In the genomic region with DNA sequence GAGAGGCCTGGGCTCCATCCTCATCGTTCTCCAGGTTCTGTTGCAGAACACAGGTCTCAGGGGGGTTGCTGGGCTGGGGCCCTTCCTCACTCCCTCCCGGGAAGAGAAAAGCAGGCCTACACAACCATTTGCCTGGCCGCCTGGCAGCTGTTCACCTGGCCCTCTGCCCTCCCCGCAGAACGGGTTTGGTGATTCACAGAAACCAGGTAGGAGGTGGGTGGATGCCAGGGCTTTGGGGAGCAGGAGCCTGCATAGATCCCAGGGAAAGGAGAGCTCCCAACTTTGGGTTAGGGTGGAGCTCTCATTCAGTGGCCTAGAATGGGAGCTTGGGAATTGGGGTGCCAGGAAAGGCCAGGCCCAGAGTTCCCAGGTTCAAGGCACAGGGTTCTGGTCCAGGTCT, we compare ENCODE assay signal across 8 cellular contexts. TPM values are rescaled to one million over a fixed set of nuclear protein-coding genes. Genes with fewer than 3 reads are reported as not detected.
A peak's percentile ranks its signal among the peaks of the same experiment; 100 is the strongest.
DNase-seq lines count a peak whose midpoint lies in the region; ATAC-seq and TF ChIP-seq lines count a peak whose summit lies in the region.

No MANE protein-coding gene starts in this region.

- no peaks in the 10 kb centered on the region for H3K9me2 ChIP-seq in SK-N-SH
- H3K9me2 ChIP-seq in SU-DHL-6 (replicated peaks; ENCODE audit: insufficient read depth, low read length), result no peaks in the 10 kb centered on the region

- peak overlapping the region; percentile 63; the same call in 1 of the 2 replicates for H2AFZ ChIP-seq in SK-N-SH (ENCODE audit: low read depth)
- no peak overlapping the region for H2AFZ ChIP-seq in SU-DHL-6 (ENCODE audit: low read depth, low read length, severe bottlenecking)
- peak overlapping the region; percentile 74 for H2AFZ ChIP-seq in osteoblast (ENCODE audit: low read length)

- POLR2A ChIA-PET in SK-N-SH (lab: Yijun Ruan, JAX), result interaction anchor here (0.6 to 2.9 kb wide), 5 partner anchors 18 to 243 kb away, joined by 3 to 13 read pairs (median 5); a partner anchor contains a TSS

- WGBS in SK-N-SH (ENCODE audit: low lambda C conversion rate), result 30% methylated on average over 4 of the region's 5 CpGs

- H3K4me1 ChIP-seq in SK-N-SH (ENCODE audit: control insufficient read depth in 1 of 2, insufficient read depth in 2 of 2, low read depth in 1 of 2, low read length in 1 of 2) (peaks cover 9 to 35% of the 10 kb centered on the region in 2 experiments; a peak in 2 of 4 replicates), osteoblast (ENCODE audit: insufficient read depth, low read length) (peaks cover 25% of the 10 kb centered on the region)

- TF ChIP-seq CTCF in SK-N-SH (IDR thresholded peaks at IDR 0.05) (no peak), SU-DHL-6 (IDR thresholded peaks at IDR 0.05; ENCODE audit: insufficient read depth, low read length, poor library complexity, severe bottlenecking) (no peak), osteoblast (IDR thresholded peaks at IDR 0.05; ENCODE audit: extremely low read depth, low read depth, low read length) (no peak)

- peak overlapping the region; percentile 73 to 90 for H3K4me3 ChIP-seq in SK-N-SH (ENCODE audit: low read depth in 2 of 2, low read length in 1 of 2)
- peak overlapping the region; percentile 86 for H3K4me3 ChIP-seq in SU-DHL-6 (ENCODE audit: insufficient read depth, low read length, poor library complexity, severe bottlenecking)
- peak overlapping the region; percentile 86 for H3K4me3 ChIP-seq in osteoblast (ENCODE audit: insufficient read depth, low read length)

- peak; percentile 19 for DNase-seq in SK-N-SH
- peak; percentile 87 for DNase-seq in osteoblast (ENCODE audit: insufficient read length, low spot score, missing footprints)
- DNase-seq in NCI-H1930 (lab: John Stamatoyannopoulos, UW), result no peak
- no peak for DNase-seq in SK-N-DZ (ENCODE audit: low spot score)

- ATAC-seq in SK-N-SH treated with all-trans-retinoic acid at 6 μM for 48 hours, result no peak
- ATAC-seq in esophagus mucosa, result peak; percentile 45
- no peak for ATAC-seq in GM18909 (IDR thresholded peaks at IDR 0.05; ENCODE audit: poor library complexity, unreplicated experiment)

- H3K27ac ChIP-seq in SK-N-SH (ENCODE audit: low read depth in 2 of 2, low read length in 1 of 2) (peak overlapping the region; percentile 56 to 58; a peak in 2 of 4 replicates), SU-DHL-6 (ENCODE audit: low read depth, low read length) (peak overlapping the region; percentile 94), osteoblast (ENCODE audit: low read depth, low read length) (peak overlapping the region; percentile 65)

- H3K9me3 ChIP-seq in SK-N-SH (no peaks in the 10 kb centered on the region), SU-DHL-6 (ENCODE audit: insufficient read depth, low read length) (no peaks in the 10 kb centered on the region), osteoblast (ENCODE audit: low read depth, low read length) (no peaks in the 10 kb centered on the region)

- H4K20me1 ChIP-seq in SK-N-SH (ENCODE audit: insufficient read depth) (no peaks in the 10 kb centered on the region), SU-DHL-6 (ENCODE audit: low read depth, low read length) (no peaks in the 10 kb centered on the region), osteoblast (ENCODE audit: insufficient read depth, low read length) (no peaks in the 10 kb centered on the region)

- peak overlapping the region; percentile 98 for H3K4me2 ChIP-seq in SK-N-SH
- H3K4me2 ChIP-seq in SU-DHL-6 (ENCODE audit: low read depth, low read length, poor library complexity, severe bottlenecking), result peak overlapping the region; percentile 89
- H3K4me2 ChIP-seq in osteoblast (ENCODE audit: insufficient read depth, low read length), result peak overlapping the region; percentile 96

- CTCF ChIA-PET in SK-N-SH (lab: Yijun Ruan, JAX), result interaction anchor here (0.8 to 3.4 kb wide), 9 partner anchors 8 to 122 kb away, joined by 3 to 32 read pairs (median 4); a partner anchor contains a TSS

- H3K27me3 ChIP-seq in SK-N-SH (ENCODE audit: insufficient read depth) (no peaks in the 10 kb centered on the region), SU-DHL-6 (ENCODE audit: low read length) (no peaks in the 10 kb centered on the region), osteoblast (ENCODE audit: insufficient read depth, low read length) (no peaks in the 10 kb centered on the region)

- H3K9ac ChIP-seq in SK-N-SH (peak overlapping the region; percentile 87), SU-DHL-6 (ENCODE audit: low read length) (peak overlapping the region; percentile 96)

- H3F3A ChIP-seq in SK-N-SH (replicated peaks; ENCODE audit: insufficient read depth), result peaks cover 10% of the 10 kb centered on the region
- peaks cover 37% of the 10 kb centered on the region for H3F3A ChIP-seq in SU-DHL-6 (ENCODE audit: insufficient read depth)

- TF ChIP-seq EP300 in SK-N-SH (IDR thresholded peaks at IDR 0.05; ENCODE audit: borderline replicate concordance in 1 of 2, low read depth in 1 of 2, low read length in 1 of 2), result no peak

- TF ChIP-seq RAD21 in SK-N-SH (IDR thresholded peaks at IDR 0.05; ENCODE audit: low read length), result no peak

- H3K36me3 ChIP-seq in SK-N-SH (replicated peaks in 1 of 2; ENCODE audit: control insufficient read depth in 1 of 2, insufficient read depth in 2 of 2, low read length in 1 of 2), result no peaks in the 10 kb centered on the region
- H3K36me3 ChIP-seq in SU-DHL-6 (ENCODE audit: low read length), result no peaks in the 10 kb centered on the region
- no peaks in the 10 kb centered on the region for H3K36me3 ChIP-seq in osteoblast (ENCODE audit: insufficient read depth, low read length)

- H3K79me2 ChIP-seq in SK-N-SH (ENCODE audit: insufficient read depth), result peaks cover 7% of the 10 kb centered on the region; the same call in 1 of the 2 replicates
- peaks cover 20% of the 10 kb centered on the region for H3K79me2 ChIP-seq in SU-DHL-6 (ENCODE audit: insufficient read depth, low read length)
- H3K79me2 ChIP-seq in osteoblast (ENCODE audit: insufficient read depth, low read length), result peaks cover 10% of the 10 kb centered on the region

TF ChIP-seq in SK-N-SH, 30 proteins besides CTCF, POLR2A, EP300 and RAD21 (continues in another document):
- TF ChIP-seq FOXM1 (IDR thresholded peaks at IDR 0.05; ENCODE audit: low read depth) (no peak), TEAD4 (IDR thresholded peaks at IDR 0.05; ENCODE audit: borderline replicate concordance, insufficient read depth) (no peak)
- TF ChIP-seq, protein P1, sequence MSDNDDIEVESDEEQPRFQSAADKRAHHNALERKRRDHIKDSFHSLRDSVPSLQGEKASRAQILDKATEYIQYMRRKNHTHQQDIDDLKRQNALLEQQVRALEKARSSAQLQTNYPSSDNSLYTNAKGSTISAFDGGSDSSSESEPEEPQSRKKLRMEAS (IDR thresholded peaks at IDR 0.05; ENCODE audit: low read depth), result no peak

TF ChIP-seq in SK-N-SH treated with all-trans-retinoic acid at 6 μM for 48 hours, 23 proteins besides CTCF, POLR2A, EP300 and RAD21:
- no peak for TF ChIP-seq ARNTL (CRISPR knock-in tag; IDR thresholded peaks at IDR 0.05; ENCODE audit: borderline replicate concordance, low read depth)

RNA-seq across cellular contexts. Expression of a gene that starts 1.0 kb away (rescaled TPM):
- 132 and 135 TPM in 2 replicates for polyA plus RNA-seq in SK-N-SH (2012; rRNA removed)
- 90.4 and 111 TPM in 2 replicates for polyA plus RNA-seq in SK-N-SH (2012; cell fraction: cytosol; rRNA removed)
- 166 and 231 TPM in 2 replicates for polyA plus RNA-seq in SK-N-SH (2012; cell fraction: nucleus; rRNA removed)
- 135 TPM for total RNA-seq in esophagus mucosa
- total RNA-seq in osteoblast, result 15.6 and 29.3 TPM in 2 replicates
- polyA plus RNA-seq in SK-N-DZ (2014; cell fraction: cytosol; rRNA removed), result 41.5 and 105 TPM in 2 replicates
- polyA plus RNA-seq in SK-N-DZ (2014; cell fraction: nucleus; rRNA removed), result 31.5 and 76.6 TPM in 2 replicates

RNA-seq across cellular contexts. Expression of a gene that starts 12.9 kb away (rescaled TPM):
- not detected in 2 replicates for polyA plus RNA-seq in SK-N-SH (2012; rRNA removed)
- not detected in 2 replicates for polyA plus RNA-seq in SK-N-SH (2012; cell fraction: cytosol; rRNA removed)
- not detected in 2 replicates for polyA plus RNA-seq in SK-N-SH (2012; cell fraction: nucleus; rRNA removed)
- 0.24 TPM for total RNA-seq in esophagus mucosa
- not detected in 2 replicates for total RNA-seq in osteoblast
- polyA plus RNA-seq in SK-N-DZ (2014; cell fraction: cytosol; rRNA removed), result not detected in 2 replicates
- not detected in 2 replicates for polyA plus RNA-seq in SK-N-DZ (2014; cell fraction: nucleus; rRNA removed)

RNA-seq across cellular contexts. Expression of a gene that starts 14.8 kb away (rescaled TPM):
- polyA plus RNA-seq in SK-N-SH (2012; rRNA removed), result 192 and 207 TPM in 2 replicates
- 112 and 149 TPM in 2 replicates for polyA plus RNA-seq in SK-N-SH (2012; cell fraction: cytosol; rRNA removed)
- 125 and 141 TPM in 2 replicates for polyA plus RNA-seq in SK-N-SH (2012; cell fraction: nucleus; rRNA removed)
- total RNA-seq in esophagus mucosa (23.5 TPM), osteoblast (64.2 and 71.3 TPM in 2 replicates)
- polyA plus RNA-seq in SK-N-DZ (2014; cell fraction: cytosol; rRNA removed), result 129 and 147 TPM in 2 replicates
- 65.6 and 94.1 TPM in 2 replicates for polyA plus RNA-seq in SK-N-DZ (2014; cell fraction: nucleus; rRNA removed)

RNA-seq across cellular contexts. Expression of a gene that starts 15.5 kb away (rescaled TPM):
- not detected in 2 replicates for polyA plus RNA-seq in SK-N-SH (2012; rRNA removed)
- polyA plus RNA-seq in SK-N-SH (2012; cell fraction: cytosol; rRNA removed), result not detected in 2 replicates
- polyA plus RNA-seq in SK-N-SH (2012; cell fraction: nucleus; rRNA removed), result not detected in 2 replicates
- total RNA-seq in esophagus mucosa (not detected), osteoblast (not detected in 2 replicates)
- not detected in 2 replicates for polyA plus RNA-seq in SK-N-DZ (2014; cell fraction: cytosol; rRNA removed)
- not detected in 2 replicates for polyA plus RNA-seq in SK-N-DZ (2014; cell fraction: nucleus; rRNA removed)

RNA-seq across cellular contexts. Expression of a gene that starts 24.8 kb away (rescaled TPM):
- 195 and 220 TPM in 2 replicates for polyA plus RNA-seq in SK-N-SH (2012; rRNA removed)
- 55.4 and 101 TPM in 2 replicates for polyA plus RNA-seq in SK-N-SH (2012; cell fraction: cytosol; rRNA removed)
- 184 and 233 TPM in 2 replicates for polyA plus RNA-seq in SK-N-SH (2012; cell fraction: nucleus; rRNA removed)
- total RNA-seq in esophagus mucosa (74.0 TPM), osteoblast (137 and 140 TPM in 2 replicates)
- polyA plus RNA-seq in SK-N-DZ (2014; cell fraction: cytosol; rRNA removed), result 48.5 and 52.3 TPM in 2 replicates
- 71.9 and 84.5 TPM in 2 replicates for polyA plus RNA-seq in SK-N-DZ (2014; cell fraction: nucleus; rRNA removed)

Comparison
In these comparisons a context has a peak if more than half of its experiments do, and no peak if none do; other contexts are left out.
1. DNase-seq: peak in SK-N-SH (single experiment) and osteoblast (single experiment); none in NCI-H1930 (0 of 2) and SK-N-DZ (single experiment).
2. Peak in every context shown above with its lines, with median percentiles within 50 percentile points of each other: H3K27ac ChIP-seq, H3K4me2 ChIP-seq and H3K4me3 ChIP-seq.